ENCODE assay signal across 8 cellular contexts in genomic region chr1:93908394-93909145, GRCh38. TPM values are rescaled to one million over a fixed set of nuclear protein-coding genes. Genes with fewer than 3 reads are reported as not detected.
A peak's percentile ranks its signal among the peaks of the same experiment; 100 is the strongest.
DNase-seq lines count a peak whose midpoint lies in the region; ATAC-seq and TF ChIP-seq lines count a peak whose summit lies in the region.

No MANE protein-coding gene starts in this region.

- peaks cover 26% of the 10 kb centered on the region for H3K9me3 Mint-ChIP-seq in nephron progenitor cell
- peaks cover 5 to 7% of the 10 kb centered on the region in 2 donors for H3K9me3 Mint-ChIP-seq in stimulated activated naive CD8-positive, alpha-beta T cell treated with anti-CD3 and anti-CD28 coated beads, Interleukin-15, amount 100 ng/mL, for 72 hours

- WGBS in esophagus squamous epithelium, 2 donors = 1 to 3% methylated on average over 7 to 10 of the region's 49 CpGs

- TF ChIP-seq CTCF in esophagus squamous epithelium (IDR thresholded peaks at IDR 0.05) (no peak), nephron progenitor cell (IDR thresholded peaks at IDR 0.05) (no peak)

- peak; percentile 44 for ATAC-seq in HG02610 (IDR thresholded peaks at IDR 0.05; ENCODE audit: unreplicated experiment)
- ATAC-seq in stimulated activated naive CD8-positive, alpha-beta T cell treated with anti-CD3 and anti-CD28 coated beads, Interleukin-15, amount 100 ng/mL, for 72 hours = peak; percentile 59

- peak overlapping the region; percentile 74 to 99 (median 86) for H3K4me3 ChIP-seq in esophagus squamous epithelium

- peaks cover 20% of the 10 kb centered on the region for H3K4me1 Mint-ChIP-seq in nephron progenitor cell
- peaks cover 38% of the 10 kb centered on the region for H3K4me1 Mint-ChIP-seq in stimulated activated naive CD8-positive, alpha-beta T cell treated with anti-CD3 and anti-CD28 coated beads, Interleukin-15, amount 100 ng/mL, for 72 hours

- intact Hi-C loops in esophagus squamous epithelium (cut with DNase I) = no loop called here

- no peaks in the 10 kb centered on the region for H3K9me3 ChIP-seq in esophagus squamous epithelium

- no peaks in the 10 kb centered on the region for H3K36me3 ChIP-seq in esophagus squamous epithelium

- peaks cover 13% of the 10 kb centered on the region for H3K27me3 Mint-ChIP-seq in nephron progenitor cell (ENCODE audit: low read depth, poor library complexity)
- no peaks in the 10 kb centered on the region for H3K27me3 Mint-ChIP-seq in stimulated activated naive CD8-positive, alpha-beta T cell treated with anti-CD3 and anti-CD28 coated beads, Interleukin-15, amount 100 ng/mL, for 72 hours

- peak; percentile 15 for DNase-seq in NCI-H1694 treated with DMSO at 0.1 percent for 48 hours (lab: John Stamatoyannopoulos, UW)
- no peak for DNase-seq in NCI-H1694 (lab: John Stamatoyannopoulos, UW)
- DNase-seq in NCI-H146 treated with DMSO at 0.1 percent for 48 hours (lab: John Stamatoyannopoulos, UW; ENCODE audit: unreplicated experiment) = peak; percentile 25
- peak; percentile 75 for DNase-seq in activated CD8-positive, alpha-beta memory T cell treated with anti-CD3 and anti-CD28 coated beads, Interleukin-2, amount 50 U/mL, for 48 hours
- DNase-seq in esophagus squamous epithelium (lab: John Stamatoyannopoulos, UW) = no peak
- DNase-seq in nephron progenitor cell = peak; percentile 41
- DNase-seq in stimulated activated naive CD8-positive, alpha-beta T cell treated with anti-CD3 and anti-CD28 coated beads, Interleukin-15, amount 100 ng/mL, for 72 hours = peak; percentile 55 to 63

- no peaks in the 10 kb centered on the region for H3K36me3 Mint-ChIP-seq in nephron progenitor cell (ENCODE audit: low read depth)

- H3K27ac ChIP-seq in esophagus squamous epithelium = peak overlapping the region; percentile 87 to 94 (median 94)

- H3K27ac Mint-ChIP-seq in nephron progenitor cell = peak overlapping the region; percentile 53
- H3K27ac Mint-ChIP-seq in stimulated activated naive CD8-positive, alpha-beta T cell treated with anti-CD3 and anti-CD28 coated beads, Interleukin-15, amount 100 ng/mL, for 72 hours = peak overlapping the region; percentile 3 to 96

- no peak for TF ChIP-seq POLR2A in esophagus squamous epithelium (IDR thresholded peaks at IDR 0.05)

- peak overlapping the region; percentile 88 for H3K4me3 Mint-ChIP-seq in nephron progenitor cell
- H3K4me3 Mint-ChIP-seq in stimulated activated naive CD8-positive, alpha-beta T cell treated with anti-CD3 and anti-CD28 coated beads, Interleukin-15, amount 100 ng/mL, for 72 hours = peak overlapping the region; percentile 77 to 89

- no peaks in the 10 kb centered on the region for H3K27me3 ChIP-seq in esophagus squamous epithelium

- peaks cover 11 to 51% (median 11%) of the 10 kb centered on the region in 3 donors for H3K4me1 ChIP-seq in esophagus squamous epithelium

RNA-seq across cellular contexts. Expression of gene GCLM, which starts 0.7 kb away (rescaled TPM):
- 10 to 100 TPM in 3 of 4 donors, 1 to 10 TPM in 1; 9.3 to 27.0 (median 20.5) TPM for total RNA-seq in esophagus squamous epithelium

RNA-seq across cellular contexts. Expression of gene DNTTIP2, which starts 29.6 kb away (rescaled TPM):
- total RNA-seq in esophagus squamous epithelium = 10 to 100 TPM; 20.8 to 42.2 (median 35.7) TPM

Comparison
In these comparisons a context has a peak if more than half of its experiments do, and no peak if none do; other contexts are left out.
1. DNase-seq: peak in NCI-H1694 treated with DMSO at 0.1 percent for 48 hours (single experiment), NCI-H146 treated with DMSO at 0.1 percent for 48 hours (single experiment), activated CD8-positive, alpha-beta memory T cell treated with anti-CD3 and anti-CD28 coated beads, Interleukin-2, amount 50 U/mL, for 48 hours (single experiment), nephron progenitor cell (single experiment) and stimulated activated naive CD8-positive, alpha-beta T cell treated with anti-CD3 and anti-CD28 coated beads, Interleukin-15, amount 100 ng/mL, for 72 hours (2 of 2); none in NCI-H1694 (single experiment) and esophagus squamous epithelium (single experiment).